ENCODE assay signal across 19 cellular contexts in the genomic region with DNA sequence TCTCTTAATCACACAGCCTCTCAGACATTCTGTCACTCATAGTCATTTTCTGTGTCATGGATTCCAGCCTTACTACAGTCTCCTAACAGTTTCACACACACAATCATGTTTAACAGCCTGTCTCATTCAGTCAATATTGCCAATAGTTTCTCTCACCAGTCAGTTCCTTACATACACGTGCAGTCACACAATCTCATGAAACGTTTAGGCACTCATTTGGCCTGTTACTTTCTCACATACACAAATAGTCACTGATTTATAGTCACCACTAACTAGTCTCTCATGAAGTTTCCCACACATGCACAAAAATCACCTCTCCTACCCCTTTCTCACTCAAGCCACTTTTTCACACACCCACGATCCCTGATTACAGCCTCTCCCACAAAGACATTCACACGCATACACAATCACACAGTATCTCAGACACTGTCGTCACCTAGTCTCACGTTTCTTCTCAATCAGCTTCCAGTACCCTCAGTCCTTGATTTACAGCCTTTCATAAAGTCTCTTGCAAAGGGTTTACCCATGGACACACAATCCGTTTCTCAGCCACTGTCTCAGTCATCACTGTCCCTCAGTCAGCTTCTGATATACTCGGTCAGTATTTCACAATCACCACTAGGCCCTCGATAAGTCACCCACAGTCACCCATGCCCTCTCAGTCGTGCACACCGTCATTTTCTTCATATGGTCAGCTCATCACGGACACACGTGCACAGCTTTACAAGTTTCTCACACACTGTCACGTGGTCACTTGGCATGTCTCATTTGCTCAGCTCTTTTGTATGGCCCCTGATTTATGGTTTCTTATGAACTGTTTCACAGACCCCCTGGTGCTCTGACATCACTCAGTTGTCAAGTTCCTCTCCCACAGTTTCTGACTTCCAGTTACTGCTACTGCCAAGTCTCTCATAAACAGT. TPM values are rescaled to one million over a fixed set of nuclear protein-coding genes. Genes with fewer than 3 reads are reported as not detected.
DNase-seq lines count a peak whose midpoint lies in the region; ATAC-seq, FAIRE-seq and TF ChIP-seq lines count a peak whose summit lies in the region.
"Had no signal": no experiment of that assay in that cellular context is flagged by ENCODE, and none has a peak within 500 bp of the region (broad histone marks: within the 10 kb centered on the region; RNA-seq: fewer than 3 reads in every experiment).

No MANE protein-coding gene starts in this region.

- H3K27me3 ChIP-seq in A673 (replicated peaks; ENCODE audit: insufficient read depth, low read depth, low read length, poor library complexity) (no peaks in the 10 kb centered on the region), psoas muscle (ENCODE audit: insufficient read depth in 3 of 3, low read length in 2 of 3) (peaks cover 0 to 3% (median 0%) of the 10 kb centered on the region in 3 donors)

- H3K27me3 Mint-ChIP-seq in immature natural killer cell (ENCODE audit: low read depth in 3 of 3): peaks cover 7 to 8% (median 7%) of the 10 kb centered on the region in 3 donors
- H3K27me3 Mint-ChIP-seq: CD4-positive, alpha-beta memory T cell had no signal

- 63 to 71% (median 68%) methylated on average over 14 of the region's 14 CpGs for WGBS in psoas muscle, 3 donors

- ATAC-seq in psoas muscle (no peak), HG03460 (IDR thresholded peaks at IDR 0.05; ENCODE audit: unreplicated experiment) (no peak)
- ATAC-seq: Panc1 had no signal

- H3K4me1 ChIP-seq in A673 (ENCODE audit: insufficient read depth, low read length, poor library complexity, severe bottlenecking): no peaks in the 10 kb centered on the region
- no peaks in the 10 kb centered on the region for H3K4me1 ChIP-seq in psoas muscle

- FAIRE-seq in GM12892 (lab: Jason Lieb, UNC): no peak
- FAIRE-seq: G401.6 had no signal

- BruUV-seq in A673 (replicated peaks; lab: Mats Ljungman, UMichigan): no TSS peak

- 0 out of 2 replicates have a peak, but pooled peaks have one; percentile 18 for TF ChIP-seq POLR2A in GM12892 (IDR thresholded peaks at IDR 0.05; ENCODE audit: low read depth, low read length)

- intact Hi-C loops in A673 (cut with micrococcal nuclease; ENCODE audit: unreplicated experiment): no loop called here
- intact Hi-C loops in psoas muscle (cut with DNase I): no loop called here

- peaks cover 0 to 19% (median 17%) of the 10 kb centered on the region in 3 donors for H3K36me3 Mint-ChIP-seq in immature natural killer cell

- H3K4me1 Mint-ChIP-seq in immature natural killer cell: peaks cover 0 to 6% of the 10 kb centered on the region in 2 donors

- H3K9me3 ChIP-seq in A673 (ENCODE audit: low read depth, low read length, poor library complexity, severe bottlenecking): no peaks in the 10 kb centered on the region
- no peaks in the 10 kb centered on the region for H3K9me3 ChIP-seq in psoas muscle

- TF ChIP-seq CTCF in A673 (conservative IDR thresholded peaks at IDR 0.05; ENCODE audit: low read depth, low read length) (no peak), psoas muscle (IDR thresholded peaks at IDR 0.05) (no peak)

- H3K9me3 Mint-ChIP-seq in immature natural killer cell: no peaks in the 10 kb centered on the region
- H3K9me3 Mint-ChIP-seq: CD4-positive, alpha-beta memory T cell had no signal

- CTCF ChIA-PET in A673 (lab: Charles Lee): no interaction called here

- H3K27ac Mint-ChIP-seq in immature natural killer cell: no peak overlapping the region

- DNase-seq in A673 (ENCODE audit: low spot score) (peak; percentile 24), GM12892 (ENCODE audit: insufficient read length) (no peak), RKO (ENCODE audit: low spot score) (peak; percentile 13), immature natural killer cell (peak; percentile 29 to 35 (median 33)), kidney tubule cell (ENCODE audit: low spot score) (no peak), psoas muscle (no peak), midbrain (lab: John Stamatoyannopoulos, UW) (no peak)
- DNase-seq: ACHN, DMS79 treated with DMSO at 0.1 percent for 48 hours, H9, NCI-H1092 treated with DMSO at 0.1 percent for 48 hours, NCI-H1694, NCI-H2107, NCI-H69, SIG-M5 had no signal

- H3K27ac ChIP-seq in A673 (ENCODE audit: low read depth, low read length, poor library complexity, severe bottlenecking): no peak overlapping the region
- H3K27ac ChIP-seq in psoas muscle: no peak overlapping the region

- no peak overlapping the region for H3K4me3 ChIP-seq in A673 (ENCODE audit: low read depth, low read length, poor library complexity, severe bottlenecking)
- no peak overlapping the region for H3K4me3 ChIP-seq in psoas muscle

- POLR2A ChIA-PET in A673 (lab: Charles Lee; ENCODE audit: low non-redundant PET): no interaction called here

- peaks cover 16% of the 10 kb centered on the region for H3K36me3 ChIP-seq in A673 (ENCODE audit: insufficient read depth, low read length, poor library complexity, severe bottlenecking)
- peaks cover 2 to 34% of the 10 kb centered on the region in 2 donors for H3K36me3 ChIP-seq in psoas muscle (ENCODE audit: insufficient read depth in 1 of 2, low read depth in 1 of 2)

- no peak overlapping the region for H3K4me3 Mint-ChIP-seq in immature natural killer cell
- H3K4me3 Mint-ChIP-seq: CD4-positive, alpha-beta memory T cell; H9 had no signal

RNA-seq across cellular contexts. Expression of a gene that starts 4.2 kb away (rescaled TPM):
- 1.9 and 2.3 TPM in 2 replicates for total RNA-seq in A673 (2021)
- polyA plus RNA-seq in GM12892 (2012; ENCODE audit: missing spikeins): 6.9 TPM
- polyA plus RNA-seq in immature natural killer cell: 10 to 100 TPM in 2 of 3 donors, 1 to 10 TPM in 1; 1.3 to 22.0 (median 13.3) TPM
- total RNA-seq in psoas muscle: 1 to 10 TPM in 3 of 4 donors, under 1 TPM in 1; 0.51 to 1.8 (median 1.6) TPM
- polyA plus RNA-seq in psoas muscle: 1 to 10 TPM in 1 of 3 donors, under 1 TPM in 2; 0.86 to 1.6 (median 0.90) TPM

RNA-seq across cellular contexts. Expression of a gene that starts 14.3 kb away (rescaled TPM):
- 8.1 and 9.2 TPM in 2 replicates for total RNA-seq in A673 (2021)
- 1.4 TPM for polyA plus RNA-seq in GM12892 (2012; ENCODE audit: missing spikeins)
- under 1 TPM in 1 of 3 donors, not detected in 2; 0.11 TPM for polyA plus RNA-seq in immature natural killer cell
- 1 to 10 TPM in 3 of 4 donors, under 1 TPM in 1; 0.84 to 7.0 (median 2.6) TPM for total RNA-seq in psoas muscle
- 1 to 10 TPM in 2 of 3 donors, under 1 TPM in 1; 0.80 to 2.4 (median 2.3) TPM for polyA plus RNA-seq in psoas muscle

RNA-seq across cellular contexts. Expression of a gene that starts 16.4 kb away (rescaled TPM):
- 47.6 and 49.7 TPM in 2 replicates for total RNA-seq in A673 (2021)
- polyA plus RNA-seq in GM12892 (2012; ENCODE audit: missing spikeins): 27.5 TPM
- polyA plus RNA-seq in immature natural killer cell: 1 to 10 TPM; 8.4 to 9.4 (median 9.1) TPM
- 10 to 100 TPM; 30.7 to 55.7 (median 34.2) TPM for total RNA-seq in psoas muscle
- 10 to 100 TPM; 18.7 to 42.8 (median 33.3) TPM for polyA plus RNA-seq in psoas muscle

RNA-seq across cellular contexts. Expression of a gene that starts 25.0 kb away (rescaled TPM):
- 88.1 and 110 TPM in 2 replicates for total RNA-seq in A673 (2021)
- 300 TPM for polyA plus RNA-seq in GM12892 (2012; ENCODE audit: missing spikeins)
- 100 to 1,000 TPM; 179 to 256 (median 190) TPM for polyA plus RNA-seq in immature natural killer cell
- 10 to 100 TPM; 67.8 to 87.1 (median 80.4) TPM for total RNA-seq in psoas muscle
- polyA plus RNA-seq in psoas muscle: 100 to 1,000 TPM; 124 to 172 (median 143) TPM

RNA-seq across cellular contexts. Expression of a gene that starts 51.7 kb away (rescaled TPM):
- total RNA-seq in A673 (2021) (386 and 471 TPM in 2 replicates), psoas muscle (100 to 1,000 TPM in 1 of 4 donors, 10 to 100 TPM in 3; 33.2 to 157 (median 57.2) TPM)
- 61.8 TPM for polyA plus RNA-seq in GM12892 (2012; ENCODE audit: missing spikeins)
- polyA plus RNA-seq in immature natural killer cell (100 to 1,000 TPM; 153 to 275 (median 237) TPM), psoas muscle (100 to 1,000 TPM in 1 of 3 donors, 10 to 100 TPM in 2; 15.7 to 190 (median 33.7) TPM)

Comparison
In these comparisons a context has a peak if more than half of its experiments do, and no peak if none do; other contexts are left out.
1. DNase-seq: peak in A673 (single experiment), RKO (single experiment) and immature natural killer cell (3 of 3); none in GM12892 (single experiment), kidney tubule cell (single experiment), psoas muscle (0 of 2) and midbrain (single experiment).